Comparison of ENCODE assay signal across 13 cellular contexts in genomic region chr1:240562111-240562590, GRCh38. TPM values are rescaled to one million over a fixed set of nuclear protein-coding genes. Genes with fewer than 3 reads are reported as not detected.
DNase-seq lines count a peak whose midpoint lies in the region; ATAC-seq and TF ChIP-seq lines count a peak whose summit lies in the region.
"Had no signal": no experiment of that assay in that cellular context is flagged by ENCODE, and none has a peak within 500 bp of the region (broad histone marks: within the 10 kb centered on the region; RNA-seq: fewer than 3 reads in every experiment).

No MANE protein-coding gene starts in this region.

- 71 to 77% (median 74%) methylated on average over 7 of the region's 7 CpGs for WGBS in adrenal gland, 4 donors

- H3K4me3 ChIP-seq in skeletal muscle tissue (ENCODE audit: low read length in 3 of 3) (no peak overlapping the region), adrenal gland (no peak overlapping the region)
- H3K4me3 ChIP-seq: gastroesophageal sphincter, MG63, thyroid gland had no signal

- peak in 2 of 3 experiments; percentile 15 to 70 for DNase-seq in NCI-H1417 (lab: John Stamatoyannopoulos, UW)
- DNase-seq in NCI-H1417 treated with DMSO at 0.1 percent for 48 hours (lab: John Stamatoyannopoulos, UW) = no peak
- peak; percentile 77 to 93 for DNase-seq in NCI-H524 (lab: John Stamatoyannopoulos, UW)
- DNase-seq in fibroblast of gingiva (ENCODE audit: low read depth) = peak; percentile 38
- DNase-seq in adrenal gland = no peak
- no peak for DNase-seq in ecto neural progenitor cell (ENCODE audit: low spot score)
- DNase-seq: activated CD4-positive, alpha-beta memory T cell treated with anti-CD3 and anti-CD28 coated beads for 36 hours; activated naive CD4-positive, alpha-beta T cell treated with Interleukin-2 at 50 U/mL for 16 hours; MG63; thyroid gland had no signal

- H3K36me3 ChIP-seq in skeletal muscle tissue (ENCODE audit: control insufficient read depth in 3 of 3, insufficient read depth in 3 of 3, low read length in 3 of 3) (no peaks in the 10 kb centered on the region), adrenal gland (replicated peaks in 1 of 2) (no peaks in the 10 kb centered on the region)
- H3K36me3 ChIP-seq: gastroesophageal sphincter, MG63, thyroid gland had no signal

- no peaks in the 10 kb centered on the region for H3K27me3 ChIP-seq in skeletal muscle tissue (ENCODE audit: control insufficient read depth in 3 of 3, insufficient read depth in 3 of 3, low read length in 3 of 3)
- H3K27me3 ChIP-seq in adrenal gland = no peaks in the 10 kb centered on the region
- H3K27me3 ChIP-seq: gastroesophageal sphincter, thyroid gland had no signal

- H3K9me3 ChIP-seq in skeletal muscle tissue (ENCODE audit: control insufficient read depth in 3 of 3, low read length in 3 of 3) (no peaks in the 10 kb centered on the region), adrenal gland (replicated peaks in 1 of 3) (no peaks in the 10 kb centered on the region)
- H3K9me3 ChIP-seq: gastroesophageal sphincter, MG63, thyroid gland had no signal

- no peak for TF ChIP-seq POLR2A in adrenal gland (IDR thresholded peaks at IDR 0.05)

- no peak overlapping the region for H3K9ac ChIP-seq in skeletal muscle tissue (ENCODE audit: low read depth in 1 of 3, low read length in 3 of 3)

- H3K27ac ChIP-seq in skeletal muscle tissue (ENCODE audit: low read depth, low read length) = peak overlapping the region; percentile 34
- H3K27ac ChIP-seq in adrenal gland = no peak overlapping the region
- H3K27ac ChIP-seq: gastroesophageal sphincter, thyroid gland had no signal

- no peak for ATAC-seq in GM19463 (IDR thresholded peaks at IDR 0.05; ENCODE audit: unreplicated experiment)
- ATAC-seq: gastroesophageal sphincter had no signal

- TF ChIP-seq CTCF in adrenal gland (IDR thresholded peaks at IDR 0.05) = no peak

- intact Hi-C loops in adrenal gland (cut with DNase I) = no loop called here

- peaks cover 0 to 5% (median 0%) of the 10 kb centered on the region in 3 donors for H3K4me1 ChIP-seq in skeletal muscle tissue (ENCODE audit: control insufficient read depth in 3 of 3, insufficient read depth in 3 of 3, low read length in 3 of 3)
- H3K4me1 ChIP-seq in adrenal gland (replicated peaks in 1 of 2) = no peaks in the 10 kb centered on the region
- H3K4me1 ChIP-seq: gastroesophageal sphincter, thyroid gland had no signal

RNA-seq across cellular contexts. Expression of gene GREM2, which starts 49.8 kb away (rescaled TPM):
- 2.6 TPM for total RNA-seq in skeletal muscle tissue
- 1 to 10 TPM in 3 of 8 donors, under 1 TPM in 5; 0.39 to 3.2 (median 0.73) TPM for total RNA-seq in adrenal gland
- polyA plus RNA-seq in adrenal gland = under 1 TPM; 0.57 to 0.97 (median 0.79) TPM

Comparison
In these comparisons a context has a peak if more than half of its experiments do, and no peak if none do; other contexts are left out.
1. DNase-seq: peak in NCI-H1417 (2 of 3), NCI-H524 (2 of 2) and fibroblast of gingiva (single experiment); none in NCI-H1417 treated with DMSO at 0.1 percent for 48 hours (single experiment), adrenal gland (0 of 7) and ecto neural progenitor cell (single experiment).